ENCODE assay signal across 1 cellular context in genomic region chr1:26721669-26722355, GRCh38.
A peak's percentile ranks its signal among the peaks of the same experiment; 100 is the strongest.
TF ChIP-seq lines count a peak whose summit lies in the region.

No MANE protein-coding gene starts in this region.

TF ChIP-seq in K562, 482 proteins besides CTCF, POLR2A, EP300 and RAD21 (continued from another document and continues in another):
- TF ChIP-seq AFF1 (IDR thresholded peaks at IDR 0.05; ENCODE audit: low read depth in 1 of 2, partially characterized antibody in 2 of 2) (peak in 1 of 2 experiments; percentile 29), TRIM24 (IDR thresholded peaks at IDR 0.05) (peak; percentile 79 to 84; a peak in 3 of 4 replicates), TRIM25 (IDR thresholded peaks at IDR 0.05; ENCODE audit: borderline replicate concordance) (no peak), ZNF347 (CRISPR knock-in tag; IDR thresholded peaks at IDR 0.05; ENCODE audit: low read depth) (no peak), SMARCA4 (IDR thresholded peaks at IDR 0.05) (peak; percentile 85), NKRF (IDR thresholded peaks at IDR 0.05; ENCODE audit: borderline replicate concordance) (0 out of 2 replicates have a peak, but pooled peaks have one; percentile 12), ADNP (tag; IDR thresholded peaks at IDR 0.05) (peak; percentile 75), ZNF639 (CRISPR knock-in tag; conservative IDR thresholded peaks at IDR 0.05 in 1 of 2, IDR thresholded peaks at IDR 0.05 in 1 of 2) (0 out of 4 replicates have a peak, but pooled peaks of 1 of the 2 experiments have one; percentile 43), ZNF644 (tag; IDR thresholded peaks at IDR 0.05; ENCODE audit: low read depth) (peak; percentile 85; the same call in 1 of the 2 replicates), ZC3H4 (CRISPR knock-in tag; IDR thresholded peaks at IDR 0.05; ENCODE audit: borderline replicate concordance) (no peak), ZNF584 (CRISPR knock-in tag; IDR thresholded peaks at IDR 0.05; ENCODE audit: low read depth) (peak; percentile 80; the same call in 1 of the 2 replicates), ILK (tag; IDR thresholded peaks at IDR 0.05; ENCODE audit: borderline replicate concordance, low read depth) (no peak), MTA1 (IDR thresholded peaks at IDR 0.05; ENCODE audit: borderline replicate concordance) (peak; percentile 81), BACH1 (tag; IDR thresholded peaks at IDR 0.05) (no peak), MXI1 (IDR thresholded peaks at IDR 0.05; ENCODE audit: low read depth, low read length) (no peak), MYC (IDR thresholded peaks at IDR 0.05; ENCODE audit: low read depth, low read length) (no peak), MYC (CRISPR knock-in tag; IDR thresholded peaks at IDR 0.05; ENCODE audit: borderline replicate concordance, low read depth) (no peak), MECOM (CRISPR knock-in tag; IDR thresholded peaks at IDR 0.05) (no peak), RBM22 (IDR thresholded peaks at IDR 0.05; ENCODE audit: low read depth, low read length, poor library complexity, severe bottlenecking) (no peak), ZEB2 (IDR thresholded peaks at IDR 0.05) (peak; percentile 84), MIER1 (IDR thresholded peaks at IDR 0.05; ENCODE audit: low read depth) (no peak), REST (CRISPR knock-in tag; IDR thresholded peaks at IDR 0.05; ENCODE audit: low read depth) (no peak), SAFB (IDR thresholded peaks at IDR 0.05; ENCODE audit: borderline replicate concordance, low read depth, low read length) (no peak), IFI16 (CRISPR knock-in tag; IDR thresholded peaks at IDR 0.05) (no peak), PKNOX1 (IDR thresholded peaks at IDR 0.05) (peak; percentile 48; the same call in 1 of the 2 replicates), SOX6 (IDR thresholded peaks at IDR 0.05) (peak; percentile 99), POU5F1 (IDR thresholded peaks at IDR 0.05; ENCODE audit: borderline replicate concordance, low read depth, low read length, partially characterized antibody) (no peak), TAL1 (IDR thresholded peaks at IDR 0.05) (peak; percentile 89), MBD2 (IDR thresholded peaks at IDR 0.05; ENCODE audit: borderline replicate concordance, low read depth) (no peak), KLF10 (CRISPR knock-in tag; IDR thresholded peaks at IDR 0.05) (no peak), NCOA6 (IDR thresholded peaks at IDR 0.05) (0 out of 2 replicates have a peak, but pooled peaks have one; percentile 11), ARID3A (IDR thresholded peaks at IDR 0.05; ENCODE audit: borderline replicate concordance, low read depth, low read length) (peak; percentile 76), ZBTB34 (CRISPR knock-in tag; IDR thresholded peaks at IDR 0.05) (peak; percentile 92), SMC3 (conservative IDR thresholded peaks at IDR 0.05; ENCODE audit: insufficient read depth, low read depth, low read length) (no peak), GMEB1 (CRISPR knock-in tag; IDR thresholded peaks at IDR 0.05) (no peak), KLF6 (CRISPR knock-in tag; IDR thresholded peaks at IDR 0.05; ENCODE audit: borderline replicate concordance) (no peak), NFIC (IDR thresholded peaks at IDR 0.05) (peak; percentile 77), VEZF1 (CRISPR knock-in tag; IDR thresholded peaks at IDR 0.05) (peak; percentile 47; the same call in 1 of the 2 replicates), HNRNPH1 (optimal IDR thresholded peaks at IDR 0.05; ENCODE audit: low read depth, low read length) (no peak), ELF4 (CRISPR knock-in tag; IDR thresholded peaks at IDR 0.05) (0 out of 2 replicates have a peak, but pooled peaks have one; percentile 62)
